In the genomic region with DNA sequence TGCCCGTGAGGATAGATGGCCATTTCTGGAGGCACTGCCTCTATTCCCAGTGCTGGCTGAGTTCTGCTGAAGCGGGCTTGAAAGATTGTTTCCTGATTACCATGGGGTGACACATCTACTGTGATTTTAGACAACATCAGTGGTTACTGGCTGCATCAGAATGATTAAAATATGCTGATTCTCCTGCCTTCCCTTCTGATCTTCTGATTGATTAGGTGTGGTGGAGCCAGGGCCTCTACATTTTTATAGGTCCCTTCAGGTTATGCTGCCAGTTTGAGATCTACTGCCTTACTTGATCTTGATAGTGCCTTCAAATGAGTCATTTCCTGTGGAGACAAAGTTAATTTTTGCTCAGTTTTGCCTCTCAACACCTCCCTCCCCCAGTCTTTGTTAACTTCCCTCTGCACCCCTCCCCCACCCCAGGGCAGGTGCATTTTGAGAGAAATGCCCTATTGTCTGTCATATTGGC, we compare ENCODE assay signal across 8 cellular contexts. TPM values are rescaled to one million over a fixed set of nuclear protein-coding genes. Genes with fewer than 3 reads are reported as not detected.
DNase-seq lines count a peak whose midpoint lies in the region; ATAC-seq, FAIRE-seq and TF ChIP-seq lines count a peak whose summit lies in the region.

No MANE protein-coding gene starts in this region.

- POLR2A ChIA-PET in T-cell (lab: Charles Lee) = no interaction called here

- DNase-seq in T-cell (peak in 33 of 34 experiments; percentile 8 to 58 (median 37)), small intestine (peak; percentile 48), AG20443 (ENCODE audit: low spot score) (no peak), esophagus squamous epithelium (lab: John Stamatoyannopoulos, UW) (no peak)
- peak; percentile 62 for DNase-seq in activated naive CD8-positive, alpha-beta T cell treated with anti-CD3 and anti-CD28 coated beads, Interleukin-2, amount 50 U/mL, for 24 hours

- H3K4me3 Mint-ChIP-seq in T-cell = peak overlapping the region in 2 of 3 donors; percentile 48 to 58
- peak overlapping the region; percentile 37 for H3K4me3 Mint-ChIP-seq in activated naive CD8-positive, alpha-beta T cell treated with anti-CD3 and anti-CD28 coated beads, Interleukin-2, amount 50 U/mL, for 24 hours

- H3K4me1 Mint-ChIP-seq in T-cell = peaks cover 23 to 38% (median 36%) of the 10 kb centered on the region in 3 donors
- H3K4me1 Mint-ChIP-seq in activated naive CD8-positive, alpha-beta T cell treated with anti-CD3 and anti-CD28 coated beads, Interleukin-2, amount 50 U/mL, for 24 hours = peaks cover 27% of the 10 kb centered on the region

- FAIRE-seq in small intestine (lab: Jason Lieb, UNC) = no peak

- TF ChIP-seq POLR2A in esophagus squamous epithelium (IDR thresholded peaks at IDR 0.05) = no peak

- CTCF ChIA-PET in T-cell (lab: Charles Lee) = no interaction called here

- no peaks in the 10 kb centered on the region for H3K27me3 ChIP-seq in small intestine (ENCODE audit: control insufficient read depth in 2 of 2, insufficient read depth in 2 of 2, low read length in 2 of 2)
- H3K27me3 ChIP-seq in esophagus squamous epithelium = no peaks in the 10 kb centered on the region

- no peaks in the 10 kb centered on the region for H3K9me3 ChIP-seq in small intestine (ENCODE audit: control insufficient read depth, low read depth)
- H3K9me3 ChIP-seq in esophagus squamous epithelium = no peaks in the 10 kb centered on the region

- intact Hi-C loops in esophagus squamous epithelium (cut with DNase I) = no loop called here

- H3K27me3 Mint-ChIP-seq in T-cell = no peaks in the 10 kb centered on the region
- H3K27me3 Mint-ChIP-seq in activated naive CD8-positive, alpha-beta T cell treated with anti-CD3 and anti-CD28 coated beads, Interleukin-2, amount 50 U/mL, for 24 hours = no peaks in the 10 kb centered on the region

- H3K36me3 ChIP-seq in small intestine (ENCODE audit: control insufficient read depth in 2 of 2, insufficient read depth in 2 of 2, low read length in 2 of 2) (peaks cover 10 to 17% of the 10 kb centered on the region in 2 donors), esophagus squamous epithelium (peaks cover 9 to 96% (median 28%) of the 10 kb centered on the region in 3 donors)

- peaks cover 57% of the 10 kb centered on the region for H3K36me3 Mint-ChIP-seq in T-cell
- H3K36me3 Mint-ChIP-seq in activated naive CD8-positive, alpha-beta T cell treated with anti-CD3 and anti-CD28 coated beads, Interleukin-2, amount 50 U/mL, for 24 hours (ENCODE audit: low read depth) = peaks cover 46% of the 10 kb centered on the region

- H3K27ac ChIP-seq in small intestine (ENCODE audit: low read depth in 1 of 2, low read length in 1 of 2) (peak overlapping the region in 1 of 2 donors; percentile 77), esophagus squamous epithelium (peak overlapping the region in 1 of 4 donors; percentile 11)

- peak overlapping the region; percentile 84 to 92 for H3K27ac Mint-ChIP-seq in T-cell
- H3K27ac Mint-ChIP-seq in activated naive CD8-positive, alpha-beta T cell treated with anti-CD3 and anti-CD28 coated beads, Interleukin-2, amount 50 U/mL, for 24 hours = peak overlapping the region; percentile 78

- WGBS in small intestine, 3 donors = 38 to 46% (median 43%) methylated on average over 2 of the region's 2 CpGs
- WGBS in esophagus squamous epithelium, 2 donors = 45 to 49% methylated on average over 2 of the region's 2 CpGs

- peaks cover 4 to 14% of the 10 kb centered on the region in 2 donors for H3K4me1 ChIP-seq in small intestine (ENCODE audit: control insufficient read depth in 2 of 2, insufficient read depth in 1 of 2, low read depth in 1 of 2, low read length in 1 of 2)
- peaks cover 0 to 34% (median 10%) of the 10 kb centered on the region in 3 donors for H3K4me1 ChIP-seq in esophagus squamous epithelium

- ATAC-seq in GM18511 (IDR thresholded peaks at IDR 0.05; ENCODE audit: unreplicated experiment) (peak; percentile 91), HG03108 (IDR thresholded peaks at IDR 0.05; ENCODE audit: unreplicated experiment) (peak; percentile 89), T-cell (replicated peaks in 1 of 4) (peak; percentile 75 to 94 (median 90)), GM19023 (IDR thresholded peaks at IDR 0.05; ENCODE audit: unreplicated experiment) (no peak)
- peak; percentile 95 for ATAC-seq in activated naive CD8-positive, alpha-beta T cell treated with anti-CD3 and anti-CD28 coated beads, Interleukin-2, amount 50 U/mL, for 24 hours

- H3K4me3 ChIP-seq in small intestine (ENCODE audit: low read depth in 1 of 2, low read length in 2 of 2) (no peak overlapping the region), esophagus squamous epithelium (no peak overlapping the region)

- no peaks in the 10 kb centered on the region for H3K9me3 Mint-ChIP-seq in T-cell
- no peaks in the 10 kb centered on the region for H3K9me3 Mint-ChIP-seq in activated naive CD8-positive, alpha-beta T cell treated with anti-CD3 and anti-CD28 coated beads, Interleukin-2, amount 50 U/mL, for 24 hours

- no peak for TF ChIP-seq CTCF in esophagus squamous epithelium (IDR thresholded peaks at IDR 0.05)

RNA-seq across cellular contexts. Expression of gene SNORC, which starts 31.6 kb away (rescaled TPM):
- total RNA-seq in T-cell (1 to 10 TPM in 4 of 5 donors, under 1 TPM in 1; 0.96 to 4.1 (median 3.2) TPM), esophagus squamous epithelium (under 1 TPM; 0.26 to 0.83 (median 0.66) TPM)
- polyA plus RNA-seq in small intestine = 10 to 100 TPM in 2 of 3 donors, 1 to 10 TPM in 1; 6.3 to 16.5 (median 11.6) TPM

Comparison
In these comparisons a context has a peak if more than half of its experiments do, and no peak if none do; other contexts are left out.
1. DNase-seq: peak in T-cell (33 of 34), activated naive CD8-positive, alpha-beta T cell treated with anti-CD3 and anti-CD28 coated beads, Interleukin-2, amount 50 U/mL, for 24 hours (single experiment) and small intestine (single experiment); none in AG20443 (single experiment) and esophagus squamous epithelium (single experiment).